Comparison of ENCODE assay signal across 8 cellular contexts in genomic region chr6:43059168-43060033, GRCh38. TPM values are rescaled to one million over a fixed set of nuclear protein-coding genes. Genes with fewer than 3 reads are reported as not detected.
A peak's percentile ranks its signal among the peaks of the same experiment; 100 is the strongest.
DNase-seq lines count a peak whose midpoint lies in the region; ATAC-seq and TF ChIP-seq lines count a peak whose summit lies in the region.

TSS of gene KLC4 (plus strand) at chr6:43059631. CDS start at chr6:43061336, 1,705 bp downstream.
TSS of gene MRPL2 (minus strand) at chr6:43059434. CDS start at chr6:43059381, 53 bp downstream.

- peak within 1 kb of the TSS; percentile 90 to 94 for H3K4me3 Mint-ChIP-seq in activated T-cell treated with anti-CD3 and anti-CD28 coated beads, Interleukin-2, amount 50 U/mL, for 72 hours

- BruUV-seq in Panc1 (replicated peaks; lab: Mats Ljungman, UMichigan), result no TSS peak

- in situ Hi-C loops in Panc1 (cut with HindIII; ENCODE audit: low pct_unique_long_range_greater_than_20kb, low sequenced_read_pairs), result no loop called here

- TF ChIP-seq CTCF in Panc1 (IDR thresholded peaks at IDR 0.05) (no peak), esophagus muscularis mucosa (IDR thresholded peaks at IDR 0.05) (no peak)

- H3K4me1 Mint-ChIP-seq in activated T-cell treated with anti-CD3 and anti-CD28 coated beads, Interleukin-2, amount 50 U/mL, for 72 hours (ENCODE audit: low read depth), result peaks cover 46% of the 10 kb centered on the region

- peak; percentile 76 for ATAC-seq in GM21723 (IDR thresholded peaks at IDR 0.05; ENCODE audit: unreplicated experiment)
- peak; percentile 98 for ATAC-seq in Panc1
- ATAC-seq in activated T-cell treated with anti-CD3 and anti-CD28 coated beads, Interleukin-2, amount 50 U/mL, for 72 hours (replicated peaks in 1 of 2), result peak; percentile 96 to 97

- peak; percentile 61 for TF ChIP-seq POLR2A in esophagus muscularis mucosa (IDR thresholded peaks at IDR 0.05; ENCODE audit: low read depth)

- H3K27ac Mint-ChIP-seq in activated T-cell treated with anti-CD3 and anti-CD28 coated beads, Interleukin-2, amount 50 U/mL, for 72 hours, result peak within 1 kb of the TSS; percentile 96

- H3K4me1 ChIP-seq in Panc1 (ENCODE audit: control insufficient read depth, insufficient read depth, low read length), result peaks cover 11% of the 10 kb centered on the region
- H3K4me1 ChIP-seq in esophagus muscularis mucosa, result peaks cover 26 to 46% (median 36%) of the 10 kb centered on the region in 4 donors
- H3K4me1 ChIP-seq in muscle layer of duodenum (ENCODE audit: control insufficient read depth in 1 of 2, insufficient read depth in 2 of 2, low read length in 2 of 2), result peaks cover 9 to 30% of the 10 kb centered on the region in 2 donors

- intact Hi-C loops in Panc1 (cut with micrococcal nuclease; ENCODE audit: unreplicated experiment) (loop anchor here (2.0 kb wide), 1 partner anchor 33 kb away; no protein-coding TSS in a partner anchor), esophagus muscularis mucosa (cut with DNase I) (no loop called here)

- TF ChIP-seq EP300 in esophagus muscularis mucosa (IDR thresholded peaks at IDR 0.05), result no peak

- no peaks in the 10 kb centered on the region for H3K36me3 Mint-ChIP-seq in activated T-cell treated with anti-CD3 and anti-CD28 coated beads, Interleukin-2, amount 50 U/mL, for 72 hours (ENCODE audit: insufficient read depth in 2 of 2)

- H3K36me3 ChIP-seq in Panc1 (ENCODE audit: control insufficient read depth, insufficient read depth, low read length) (peaks cover 5% of the 10 kb centered on the region; the same call in 1 of the 2 replicates), esophagus muscularis mucosa (peaks cover 0 to 58% (median 45%) of the 10 kb centered on the region in 4 donors), muscle layer of duodenum (ENCODE audit: control insufficient read depth in 1 of 2, insufficient read depth in 2 of 2, low read length in 2 of 2) (peaks cover 10 to 23% of the 10 kb centered on the region in 2 donors)

- DNase-seq in DMS53 (lab: John Stamatoyannopoulos, UW) (peak; percentile 100), KG1 (lab: John Stamatoyannopoulos, UW) (peak; percentile 98), Panc1 (ENCODE audit: low read depth, low spot score) (peak; percentile 98), esophagus muscularis mucosa (ENCODE audit: extremely low spot score) (peak; percentile 100)
- DNase-seq in activated T-cell treated with anti-CD3 and anti-CD28 coated beads, Interleukin-2, amount 50 U/mL, for 72 hours, result peak; percentile 94 to 97
- peak; percentile 96 to 98 for DNase-seq in stimulated activated CD8-positive, alpha-beta memory T cell treated with anti-CD3 and anti-CD28 coated beads, Interleukin-7, amount 100 ng/mL, for 4 hours (ENCODE audit: low read depth in 2 of 2)

- WGBS in esophagus muscularis mucosa, result under 1% methylated on average over 21 of the region's 64 CpGs

- H3K27ac ChIP-seq in Panc1 (ENCODE audit: low read length), result peak within 1 kb of the TSS; percentile 92
- peak within 1 kb of the TSS; percentile 85 to 92 (median 88) for H3K27ac ChIP-seq in esophagus muscularis mucosa (replicated peaks in 1 of 4)
- H3K27ac ChIP-seq in muscle layer of duodenum (ENCODE audit: low read length), result peak within 1 kb of the TSS; percentile 92

- H3K4me3 ChIP-seq in Panc1 (ENCODE audit: low read depth in 2 of 2, low read length in 2 of 2) (peak within 1 kb of the TSS; percentile 91 to 97), esophagus muscularis mucosa (peak within 1 kb of the TSS; percentile 65 to 83 (median 72)), muscle layer of duodenum (ENCODE audit: low read depth in 1 of 2, low read length in 2 of 2) (peak within 1 kb of the TSS; percentile 80 to 98)

- POLR2A ChIA-PET in Panc1 (lab: Charles Lee), result interaction anchor here (0.6 to 0.8 kb wide), 2 partner anchors 10 to 26 kb away, joined by 3 to 4 read pairs; no protein-coding TSS in a partner anchor

- H3K9me3 ChIP-seq in Panc1 (ENCODE audit: control insufficient read depth, insufficient read depth, low read depth, low read length) (no peaks in the 10 kb centered on the region), esophagus muscularis mucosa (no peaks in the 10 kb centered on the region), muscle layer of duodenum (ENCODE audit: control insufficient read depth in 1 of 2, low read length in 2 of 2) (no peaks in the 10 kb centered on the region)

- no peaks in the 10 kb centered on the region for H3K27me3 Mint-ChIP-seq in activated T-cell treated with anti-CD3 and anti-CD28 coated beads, Interleukin-2, amount 50 U/mL, for 72 hours (ENCODE audit: low read depth)

- H3K27me3 ChIP-seq in Panc1 (ENCODE audit: control insufficient read depth, insufficient read depth, low read length) (no peaks in the 10 kb centered on the region), esophagus muscularis mucosa (no peaks in the 10 kb centered on the region), muscle layer of duodenum (ENCODE audit: low read depth, low read length) (no peaks in the 10 kb centered on the region)

- H3K9me3 Mint-ChIP-seq in activated T-cell treated with anti-CD3 and anti-CD28 coated beads, Interleukin-2, amount 50 U/mL, for 72 hours, result no peaks in the 10 kb centered on the region

- CTCF ChIA-PET in Panc1 (lab: Charles Lee), result no interaction called here

RNA-seq across cellular contexts. Expression of gene KLC4, which starts in this region (rescaled TPM):
- total RNA-seq in Panc1 (2021; ENCODE audit: unreplicated experiment) (22.6 TPM), esophagus muscularis mucosa (10 to 100 TPM; 22.9 to 37.4 (median 27.4) TPM)
- 21.8 TPM for polyA plus RNA-seq in Panc1 (2012; ENCODE audit: insufficient read length)
- total RNA-seq in activated T-cell treated with anti-CD3 and anti-CD28 coated beads, Interleukin-2, amount 50 U/mL, for 72 hours, result 10 to 100 TPM; 36.9 to 37.4 TPM

RNA-seq across cellular contexts. Expression of gene MRPL2, which starts in this region (rescaled TPM):
- 65.6 TPM for total RNA-seq in Panc1 (2021; ENCODE audit: unreplicated experiment)
- polyA plus RNA-seq in Panc1 (2012; ENCODE audit: insufficient read length), result 99.3 TPM
- 10 to 100 TPM; 85.0 to 85.7 TPM for total RNA-seq in activated T-cell treated with anti-CD3 and anti-CD28 coated beads, Interleukin-2, amount 50 U/mL, for 72 hours
- 10 to 100 TPM; 25.2 to 43.6 (median 28.1) TPM for total RNA-seq in esophagus muscularis mucosa

Comparison
In these comparisons a context has a peak if more than half of its experiments do, and no peak if none do; other contexts are left out.
1. Peak in every context shown above with its lines: DNase-seq, ATAC-seq, H3K4me3 ChIP-seq and H3K27ac ChIP-seq.